ENCODE assay signal across 8 cellular contexts in the genomic region with DNA sequence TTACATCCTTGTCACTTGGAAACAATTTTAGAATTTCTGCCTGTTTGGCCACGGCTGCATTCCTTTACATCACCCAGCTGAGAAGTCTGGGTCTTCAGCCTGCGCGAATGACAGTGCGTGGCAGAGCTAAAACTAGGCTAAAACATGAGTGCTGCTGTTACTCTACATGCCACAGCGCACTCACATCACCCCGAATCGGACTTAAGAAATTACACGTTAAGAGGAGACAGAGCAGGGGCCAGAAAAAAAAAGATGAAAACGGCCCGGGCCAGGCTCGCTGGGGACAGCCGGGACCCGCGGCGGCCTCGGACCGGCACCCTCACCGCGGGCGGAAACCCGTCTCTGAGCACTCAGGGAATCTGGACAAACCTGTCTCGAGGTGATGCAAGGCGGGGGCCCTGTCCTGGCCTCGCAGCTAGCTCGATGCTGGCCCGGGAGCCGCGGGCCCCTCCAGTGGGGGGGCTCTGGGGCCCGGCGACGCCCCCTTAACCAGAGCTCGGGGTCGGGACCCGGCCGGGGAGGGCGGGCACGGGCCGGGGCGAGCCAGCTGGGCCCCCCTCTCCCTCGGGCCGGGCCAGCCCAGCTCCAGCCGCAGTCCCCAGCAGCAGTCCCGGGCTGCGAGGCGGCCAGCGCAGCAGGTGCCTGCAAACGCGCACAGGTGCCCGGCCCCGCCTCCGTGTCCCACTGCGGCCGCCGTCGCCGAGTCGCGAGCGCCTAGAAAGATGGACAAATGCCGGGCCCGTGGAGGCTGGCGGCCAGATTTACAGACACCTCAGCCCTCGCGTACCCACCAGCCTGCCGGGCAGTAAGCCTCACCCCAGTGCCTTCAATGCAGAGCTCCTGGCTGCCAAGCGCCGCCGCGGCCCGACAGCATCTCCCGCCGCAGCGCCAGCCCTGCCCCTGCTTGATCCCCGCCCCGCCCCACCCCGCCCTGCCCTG. TPM values are rescaled to one million over a fixed set of nuclear protein-coding genes. Genes with fewer than 3 reads are reported as not detected.
DNase-seq lines count a peak whose midpoint lies in the region; ATAC-seq lines count a peak whose summit lies in the region.

A gene (minus strand): TSS at position 879 of the 939 bp plus-strand sequence. CDS start 2,950 bp downstream, outside the sequence.

- ATAC-seq in GM21825 (IDR thresholded peaks at IDR 0.05; ENCODE audit: unreplicated experiment): peak; percentile 22
- peak; percentile 56 for ATAC-seq in stimulated activated memory B cell treated with anti-CD40 and anti-IgM and Interleukin-4, amounts not matched to agents 10 μg/mL and 1 μg/mL and 100 μg/mL, for 72 hours

- H3K4me3 Mint-ChIP-seq in stimulated activated memory B cell treated with anti-CD40 and anti-IgM and Interleukin-4, amounts not matched to agents 10 μg/mL and 1 μg/mL and 100 μg/mL, for 72 hours: peak within 1 kb of the TSS; percentile 97

- no peak within 1 kb of the TSS for H2BK5ac ChIP-seq in mesenchymal stem cell (ENCODE audit: low read depth, low read length, poor library complexity, severe bottlenecking)

- H2BK12ac ChIP-seq in mesenchymal stem cell (ENCODE audit: low read length in 2 of 2): peak within 1 kb of the TSS in 1 of 2 experiments; percentile 43

- H3K27me3 ChIP-seq in endocrine pancreas (ENCODE audit: control insufficient read depth, insufficient read depth, low read length): no peaks in the 10 kb centered on the region
- H3K27me3 ChIP-seq in mesenchymal stem cell (ENCODE audit: control insufficient read depth in 1 of 2, insufficient read depth in 1 of 2, low read length in 2 of 2): no peaks in the 10 kb centered on the region

- H3K27ac ChIP-seq in KOPT-K1 (ENCODE audit: low read depth, low read length, poor library complexity, severe bottlenecking) (peak within 1 kb of the TSS; percentile 76), mesenchymal stem cell (ENCODE audit: low read length, poor library complexity, severe bottlenecking) (peak within 1 kb of the TSS; percentile 95)

- peak within 1 kb of the TSS; percentile 60 for H2BK15ac ChIP-seq in mesenchymal stem cell (ENCODE audit: low read depth, poor library complexity, severe bottlenecking)

- H2AK5ac ChIP-seq in mesenchymal stem cell (ENCODE audit: low read length, severe bottlenecking): peak within 1 kb of the TSS; percentile 75

- H3K36me3 Mint-ChIP-seq in stimulated activated memory B cell treated with anti-CD40 and anti-IgM and Interleukin-4, amounts not matched to agents 10 μg/mL and 1 μg/mL and 100 μg/mL, for 72 hours: peaks cover 4% of the 10 kb centered on the region

- H3K36me3 ChIP-seq in KOPT-K1 (ENCODE audit: insufficient read depth, low read length): peaks cover 13% of the 10 kb centered on the region
- H3K36me3 ChIP-seq in endocrine pancreas (ENCODE audit: control insufficient read depth, insufficient read depth, low read length): no peaks in the 10 kb centered on the region
- peaks cover 2 to 16% of the 10 kb centered on the region in 2 experiments for H3K36me3 ChIP-seq in mesenchymal stem cell (ENCODE audit: control insufficient read depth in 1 of 2, insufficient read depth in 2 of 2, low read depth in 1 of 2, low read length in 2 of 2)

- peaks cover 17% of the 10 kb centered on the region for H3K79me1 ChIP-seq in mesenchymal stem cell (replicated peaks; ENCODE audit: low read length, poor library complexity, severe bottlenecking)

- peaks cover 28% of the 10 kb centered on the region for H3K4me1 Mint-ChIP-seq in stimulated activated memory B cell treated with anti-CD40 and anti-IgM and Interleukin-4, amounts not matched to agents 10 μg/mL and 1 μg/mL and 100 μg/mL, for 72 hours

- no peaks in the 10 kb centered on the region for H3K9me3 Mint-ChIP-seq in stimulated activated memory B cell treated with anti-CD40 and anti-IgM and Interleukin-4, amounts not matched to agents 10 μg/mL and 1 μg/mL and 100 μg/mL, for 72 hours

- peak within 1 kb of the TSS; percentile 94 for H2AFZ ChIP-seq in mesenchymal stem cell (ENCODE audit: low read depth, low read length)

- H3K4me2 ChIP-seq in mesenchymal stem cell (ENCODE audit: low read length, poor library complexity, severe bottlenecking): peak within 1 kb of the TSS; percentile 87

- no peaks in the 10 kb centered on the region for H3K27me3 Mint-ChIP-seq in stimulated activated memory B cell treated with anti-CD40 and anti-IgM and Interleukin-4, amounts not matched to agents 10 μg/mL and 1 μg/mL and 100 μg/mL, for 72 hours

- peak within 1 kb of the TSS; percentile 84 for H3K9ac ChIP-seq in endocrine pancreas (ENCODE audit: control insufficient read depth, insufficient read depth, low read length)
- H3K9ac ChIP-seq in mesenchymal stem cell (ENCODE audit: low read length): peak within 1 kb of the TSS; percentile 87

- H3K4me1 ChIP-seq in endocrine pancreas (ENCODE audit: control insufficient read depth, insufficient read depth, low read length) (peaks cover 9% of the 10 kb centered on the region), mesenchymal stem cell (ENCODE audit: control insufficient read depth, insufficient read depth, low read depth, low read length) (peaks cover 9% of the 10 kb centered on the region)

- DNase-seq in activated CD4-positive, alpha-beta T cell treated with anti-CD3 and anti-CD28 coated beads for 48 hours: peak; percentile 79
- DNase-seq in mesenchymal stem cell (peak; percentile 53), DMS114 treated with DMSO at 0.1 percent for 48 hours (lab: John Stamatoyannopoulos, UW; ENCODE audit: unreplicated experiment) (no peak)

- peak within 1 kb of the TSS; percentile 91 for H4K91ac ChIP-seq in mesenchymal stem cell (ENCODE audit: low read length)

- H2BK120ac ChIP-seq in mesenchymal stem cell (ENCODE audit: low read depth, low read length): peak within 1 kb of the TSS; percentile 68

- H3K4me3 ChIP-seq in GM08714 (ENCODE audit: low read length): peak within 1 kb of the TSS; percentile 83
- H3K4me3 ChIP-seq in endocrine pancreas (ENCODE audit: control insufficient read depth, insufficient read depth, low read length): peak within 1 kb of the TSS; percentile 81
- peak within 1 kb of the TSS; percentile 84 to 87 for H3K4me3 ChIP-seq in mesenchymal stem cell (ENCODE audit: insufficient read depth in 1 of 2, low read depth in 1 of 2, low read length in 2 of 2)

- peak within 1 kb of the TSS in 1 of 2 experiments; percentile 35 for H3K23ac ChIP-seq in mesenchymal stem cell (ENCODE audit: low read length in 2 of 2)

- peak within 1 kb of the TSS; percentile 99 for H4K8ac ChIP-seq in mesenchymal stem cell (ENCODE audit: low read length)

- peak within 1 kb of the TSS; percentile 90 for H3K27ac Mint-ChIP-seq in stimulated activated memory B cell treated with anti-CD40 and anti-IgM and Interleukin-4, amounts not matched to agents 10 μg/mL and 1 μg/mL and 100 μg/mL, for 72 hours

- no peaks in the 10 kb centered on the region for H3K9me3 ChIP-seq in KOPT-K1 (ENCODE audit: insufficient read depth, low read length, poor library complexity, severe bottlenecking)
- no peaks in the 10 kb centered on the region for H3K9me3 ChIP-seq in endocrine pancreas (ENCODE audit: control insufficient read depth, low read length)
- no peaks in the 10 kb centered on the region for H3K9me3 ChIP-seq in mesenchymal stem cell (ENCODE audit: control insufficient read depth, low read length)

- 2% methylated on average over 65 of the region's 76 CpGs for WGBS in mesenchymal stem cell

- peak within 1 kb of the TSS; percentile 57 to 85 for H3K4ac ChIP-seq in mesenchymal stem cell (ENCODE audit: low read depth in 1 of 2, low read length in 2 of 2)

- peak within 1 kb of the TSS; percentile 81 to 91 for H3K18ac ChIP-seq in mesenchymal stem cell (ENCODE audit: low read depth in 1 of 2, low read length in 2 of 2)

- H3K14ac ChIP-seq in mesenchymal stem cell (ENCODE audit: low read length in 2 of 2): peak within 1 kb of the TSS in 1 of 2 experiments; percentile 73

RNA-seq across cellular contexts. Expression of the gene that starts here (rescaled TPM):
- 13.0 TPM for polyA plus RNA-seq in mesenchymal stem cell (2013, experiment 1 of 2)
- 14.0 TPM for polyA plus RNA-seq in mesenchymal stem cell (2013, experiment 2 of 2)
